In genomic region chr4:26854701-26855100, GRCh38 we compare ENCODE assay signal across 20 cellular contexts. TPM values are rescaled to one million over a fixed set of nuclear protein-coding genes. Genes with fewer than 3 reads are reported as not detected.
DNase-seq lines count a peak whose midpoint lies in the region; ATAC-seq and TF ChIP-seq lines count a peak whose summit lies in the region.
"Had no signal": no experiment of that assay in that cellular context is flagged by ENCODE, and none has a peak within 500 bp of the region (broad histone marks: within the 10 kb centered on the region; RNA-seq: fewer than 3 reads in every experiment).

No MANE protein-coding gene starts in this region.

- POLR2A ChIA-PET in OCI-LY7 (lab: Charles Lee), result interaction anchor here (0.6 to 11.9 kb wide), 8 partner anchors 8 to 153 kb away, joined by 5 to 440 read pairs (median 8); no protein-coding TSS in a partner anchor

- H2AFZ ChIP-seq in OCI-LY7 (ENCODE audit: low read length), result peak overlapping the region; percentile 24; the same call in 1 of the 2 replicates

- DNase-seq in COLO668 (lab: John Stamatoyannopoulos, UW; ENCODE audit: unreplicated experiment) (peak; percentile 66), DMS53 treated with DMSO at 0.1 percent for 48 hours (lab: John Stamatoyannopoulos, UW; ENCODE audit: unreplicated experiment) (peak; percentile 75), NCI-H2171 (lab: John Stamatoyannopoulos, UW) (peak; percentile 35), OCI-LY7 (ENCODE audit: low spot score) (no peak)
- DNase-seq: ACHN; AML-193; COR-L47; DMS79; GOT3; KG1; NCI-H1436 treated with DMSO at 0.1 percent for 48 hours; NK-92 treated with Interleukin-12 subunit alpha and Interleukin-12 subunit beta, amount 100 ng/mL, for 24 hours; OCI-M1; RPMI8226; T-helper 17 cell had no signal

- ATAC-seq in GM21515 (IDR thresholded peaks at IDR 0.05; ENCODE audit: unreplicated experiment), result no peak
- ATAC-seq in GM21528 (IDR thresholded peaks at IDR 0.05; ENCODE audit: low FRiP score, unreplicated experiment), result no peak
- ATAC-seq in HG02798 (IDR thresholded peaks at IDR 0.05; ENCODE audit: poor library complexity, unreplicated experiment), result no peak
- ATAC-seq: GM12878, HepG2, T-helper 17 cell had no signal

- H3K4me1 ChIP-seq in OCI-LY7 (ENCODE audit: insufficient read depth, low read length, poor library complexity, severe bottlenecking), result peaks cover 28% of the 10 kb centered on the region

- no TSS peak for BruUV-seq in OCI-LY7 (replicated peaks; lab: Mats Ljungman, UMichigan)

- H3K9me2 ChIP-seq in OCI-LY7 (ENCODE audit: insufficient read depth, low read length), result no peaks in the 10 kb centered on the region

- H3K4me2 ChIP-seq in OCI-LY7 (ENCODE audit: low read length), result no peak overlapping the region

- CTCF ChIA-PET in OCI-LY7 (lab: Charles Lee; ENCODE audit: unreplicated experiment), result no interaction called here

- H3K79me2 ChIP-seq in OCI-LY7 (ENCODE audit: insufficient read depth, low read depth, low read length), result peaks cover 21% of the 10 kb centered on the region

- H3K27ac ChIP-seq in OCI-LY7 (ENCODE audit: low read depth, low read length, poor library complexity, severe bottlenecking), result no peak overlapping the region

- H4K20me1 ChIP-seq in OCI-LY7 (ENCODE audit: insufficient read depth, low read length), result no peaks in the 10 kb centered on the region

- intact Hi-C loops in OCI-LY7 (cut with micrococcal nuclease; ENCODE audit: unreplicated experiment), result loop anchor here (5.0 kb wide), 1 partner anchor 982 kb away; no protein-coding TSS in a partner anchor

- no peak overlapping the region for H3K4me3 ChIP-seq in OCI-LY7 (ENCODE audit: low read depth, low read length, poor library complexity, severe bottlenecking)
- H3K4me3 ChIP-seq: GM12878 had no signal

- H3K9me3 ChIP-seq in OCI-LY7 (ENCODE audit: low read length), result no peaks in the 10 kb centered on the region

- peaks cover 12% of the 10 kb centered on the region for H3K36me3 ChIP-seq in OCI-LY7 (ENCODE audit: insufficient read depth, low read length)

- TF ChIP-seq CTCF in OCI-LY7 (conservative IDR thresholded peaks at IDR 0.05; ENCODE audit: low read length), result no peak

RNA-seq across cellular contexts. Expression of gene STIM2, which starts 5.9 kb away (rescaled TPM):
- total RNA-seq in OCI-LY7 (2014; rRNA removed; shearing (Covaris generic)), result 108 and 122 TPM in 2 replicates
- 309 and 368 TPM in 2 replicates for total RNA-seq in OCI-LY7 (2022)
